In the genomic region with DNA sequence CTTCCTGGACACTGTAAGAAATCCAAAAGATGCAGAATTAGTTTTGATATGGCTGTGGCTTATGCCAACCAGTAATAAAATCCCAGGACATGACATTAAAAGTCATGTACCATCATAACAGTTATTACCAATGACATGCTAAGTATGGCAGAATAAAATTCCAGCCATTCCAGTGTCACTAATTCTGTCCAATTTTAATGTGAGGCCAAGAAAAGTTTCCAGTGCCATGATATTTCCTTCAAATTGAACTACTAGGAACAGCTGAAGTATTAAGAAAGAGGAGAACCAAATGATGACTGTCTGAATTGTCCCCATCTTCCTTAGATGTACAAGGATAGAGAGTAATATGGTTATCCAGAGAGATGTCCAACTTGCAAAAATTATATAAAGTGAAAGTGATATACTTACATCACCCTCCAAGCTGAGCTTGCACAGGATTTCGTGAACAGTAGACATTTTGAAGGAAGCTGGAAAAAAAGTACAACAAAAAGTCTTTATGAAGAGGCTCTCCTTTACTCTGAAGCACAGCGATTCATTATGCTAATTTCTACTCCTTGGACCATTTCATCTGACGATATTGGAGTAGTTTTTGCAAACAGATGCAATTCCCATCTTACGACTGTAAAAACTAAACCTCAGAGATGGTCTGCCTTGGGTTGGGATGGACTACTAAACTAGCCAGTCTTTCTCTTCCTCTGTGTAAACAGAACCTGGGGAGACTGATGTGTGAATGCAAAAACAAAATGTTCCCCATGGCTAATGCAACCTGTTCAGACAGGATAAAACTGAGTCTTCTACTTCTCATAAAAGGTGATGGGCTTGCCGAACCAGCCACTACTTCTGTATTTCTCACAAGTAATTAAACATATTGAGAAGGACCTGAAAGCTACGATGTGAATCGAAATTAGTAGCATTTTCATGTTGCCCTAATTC, we compare ENCODE assay signal across 21 cellular contexts. TPM values are rescaled to one million over a fixed set of nuclear protein-coding genes. Genes with fewer than 3 reads are reported as not detected.
A peak's percentile ranks its signal among the peaks of the same experiment; 100 is the strongest.
DNase-seq lines count a peak whose midpoint lies in the region; ATAC-seq and TF ChIP-seq lines count a peak whose summit lies in the region.
"Had no signal": no experiment of that assay in that cellular context is flagged by ENCODE, and none has a peak within 500 bp of the region (broad histone marks: within the 10 kb centered on the region; RNA-seq: fewer than 3 reads in every experiment).

No MANE protein-coding gene starts in this region.

- no peak for TF ChIP-seq CTCF in epithelial cell of esophagus (IDR thresholded peaks at IDR 0.05; ENCODE audit: insufficient read depth, low read depth, low read length, missing control alignments)
- TF ChIP-seq CTCF in osteoblast (IDR thresholded peaks at IDR 0.05; ENCODE audit: extremely low read depth, low read depth, low read length) = no peak

- H3K36me3 ChIP-seq in ACC112 (ENCODE audit: insufficient read depth, low read length) (peaks cover 70% of the 10 kb centered on the region), SK-N-MC (ENCODE audit: insufficient read depth, low read length) (peaks cover 84% of the 10 kb centered on the region), osteoblast (ENCODE audit: insufficient read depth, low read length) (peaks cover 85% of the 10 kb centered on the region)

- H3K9ac ChIP-seq in SK-N-MC (ENCODE audit: insufficient read length) = no peak overlapping the region

- H3K79me2 ChIP-seq in ACC112 (ENCODE audit: control insufficient read depth, insufficient read depth, low read length, unreplicated experiment) (peaks cover 97% of the 10 kb centered on the region), osteoblast (ENCODE audit: insufficient read depth, low read length) (peaks cover 98% of the 10 kb centered on the region)

- H3K27ac ChIP-seq in ACC112 (ENCODE audit: low read depth, low read length) = peak overlapping the region; percentile 56
- H3K27ac ChIP-seq in SK-N-MC = peak overlapping the region; percentile 13; the same call in 1 of the 2 replicates
- peak overlapping the region; percentile 96 for H3K27ac ChIP-seq in osteoblast (ENCODE audit: low read depth, low read length)
- H3K27ac ChIP-seq: C4-2B, HL-60 had no signal

- no peak for DNase-seq in SK-N-MC (ENCODE audit: low read depth, low spot score)
- DNase-seq in epithelial cell of esophagus (ENCODE audit: low read depth) = peak; percentile 41
- DNase-seq in osteoblast (ENCODE audit: insufficient read length, low spot score, missing footprints) = no peak
- no peak for DNase-seq in iPS-NIHi7 (ENCODE audit: extremely low spot score)
- DNase-seq in NCI-H146 (lab: John Stamatoyannopoulos, UW) = no peak
- DNase-seq in AML-193 (lab: John Stamatoyannopoulos, UW) = no peak
- DNase-seq: activated CD4-positive, alpha-beta T cell treated with anti-CD3 and anti-CD28 coated beads, Interleukin-2, amount 50 U/mL, for 48 hours; activated naive CD4-positive, alpha-beta T cell treated with anti-CD3 and anti-CD28 coated beads, Interleukin-2, amount 50 U/mL, for 16 hours; activated T-cell treated with anti-CD3 and anti-CD28 coated beads, Interleukin-2, amount 50 U/mL, for 24 hours; body of pancreas; DMS153; erythroblast; H9; head of caudate nucleus; natural killer cell; NCI-H1930; RPMI8226 had no signal

- H3K4me1 ChIP-seq in ACC112 (ENCODE audit: control insufficient read depth, insufficient read depth, low read length, unreplicated experiment) (peaks cover 87% of the 10 kb centered on the region), osteoblast (ENCODE audit: insufficient read depth, low read length) (peaks cover 95% of the 10 kb centered on the region)

- H4K20me1 ChIP-seq in osteoblast (ENCODE audit: insufficient read depth, low read length) = peaks cover 85% of the 10 kb centered on the region

- H3K27me3 ChIP-seq in ACC112 (ENCODE audit: insufficient read depth, low read length) (no peaks in the 10 kb centered on the region), osteoblast (ENCODE audit: insufficient read depth, low read length) (no peaks in the 10 kb centered on the region)
- H3K27me3 ChIP-seq: body of pancreas had no signal

- H3K9me3 ChIP-seq in SK-N-MC (ENCODE audit: low read depth, low read length) (no peaks in the 10 kb centered on the region), osteoblast (ENCODE audit: low read depth, low read length) (no peaks in the 10 kb centered on the region)
- H3K9me3 ChIP-seq: body of pancreas had no signal

- peak overlapping the region; percentile 14 for H3K4me2 ChIP-seq in osteoblast (ENCODE audit: insufficient read depth, low read length)

- H3K4me3 ChIP-seq in ACC112 (ENCODE audit: low read depth, low read length) = peak overlapping the region; percentile 34
- H3K4me3 ChIP-seq in SK-N-MC = no peak overlapping the region
- no peak overlapping the region for H3K4me3 ChIP-seq in epithelial cell of esophagus (ENCODE audit: low read length)
- H3K4me3 ChIP-seq in osteoblast (ENCODE audit: insufficient read depth, low read length) = no peak overlapping the region
- H3K4me3 ChIP-seq: body of pancreas had no signal

- H2AFZ ChIP-seq in ACC112 (ENCODE audit: low read length, unreplicated experiment) (no peak overlapping the region), osteoblast (ENCODE audit: low read length) (no peak overlapping the region)

- ATAC-seq in GM21526 (IDR thresholded peaks at IDR 0.05; ENCODE audit: low FRiP score, unreplicated experiment) = no peak
- ATAC-seq: body of pancreas, natural killer cell had no signal

RNA-seq across cellular contexts. Expression of gene ANXA2, which starts 11.9 kb away (rescaled TPM):
- 2,826 and 3,042 TPM in 2 replicates for total RNA-seq in osteoblast

Comparison
In these comparisons a context has a peak if more than half of its experiments do, and no peak if none do; other contexts are left out.
1. H3K27ac ChIP-seq: peak in every context shown above with its lines; median percentile 96 in osteoblast; 56 in ACC112; 13 in SK-N-MC.